16 cellular contexts compared by ENCODE assay signal in the genomic region with DNA sequence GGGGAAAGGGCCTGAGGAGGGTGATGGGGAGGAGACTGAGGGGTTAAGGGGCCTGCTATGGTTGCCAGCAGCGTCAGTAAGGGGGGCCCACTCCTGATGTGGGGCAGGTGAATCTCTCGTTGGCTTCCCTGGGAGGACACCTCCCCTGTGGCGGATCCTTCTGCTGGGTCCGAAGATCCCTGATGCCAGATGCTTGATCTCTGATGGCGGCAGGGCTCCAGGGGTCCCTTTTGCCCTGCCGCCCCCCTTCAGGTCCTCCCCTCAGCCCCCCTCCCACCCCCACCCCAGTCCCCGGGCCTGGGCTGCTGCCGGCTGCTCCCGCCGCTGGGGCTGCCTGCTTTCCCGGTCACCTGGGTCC. TPM values are rescaled to one million over a fixed set of nuclear protein-coding genes. Genes with fewer than 3 reads are reported as not detected.
DNase-seq lines count a peak whose midpoint lies in the region; ATAC-seq lines count a peak whose summit lies in the region.
"Had no signal": no experiment of that assay in that cellular context is flagged by ENCODE, and none has a peak within 500 bp of the region (broad histone marks: within the 10 kb centered on the region; RNA-seq: fewer than 3 reads in every experiment).

No MANE protein-coding gene starts in this region.

- no peak overlapping the region for H3K27ac ChIP-seq in HUES64 (ENCODE audit: low read depth, low read length)
- peak overlapping the region; percentile 54 for H3K27ac ChIP-seq in cingulate gyrus (ENCODE audit: low read depth, low read length)
- no peak overlapping the region for H3K27ac ChIP-seq in iPS-20b (ENCODE audit: low read length)

- H3K27ac Mint-ChIP-seq in stimulated activated effector memory CD8-positive, alpha-beta T cell treated with anti-CD3 and anti-CD28 coated beads, Interleukin-12 subunit alpha, Interleukin-12 subunit beta, amount 100 ng/mL, for 72 hours: no peak overlapping the region
- H3K27ac Mint-ChIP-seq: activated CD4-positive, alpha-beta T cell treated with anti-CD3 and anti-CD28 coated beads for 36 hours; activated naive CD4-positive, alpha-beta T cell treated with anti-CD3 and anti-CD28 coated beads, Interleukin-2, amount 50 U/mL, for 72 hours; nephron had no signal

- no peak for ATAC-seq in stimulated activated effector memory CD8-positive, alpha-beta T cell treated with anti-CD3 and anti-CD28 coated beads, Interleukin-12 subunit alpha, Interleukin-12 subunit beta, amount 100 ng/mL, for 72 hours
- no peak for ATAC-seq in GM21723 (IDR thresholded peaks at IDR 0.05; ENCODE audit: unreplicated experiment)
- no peak for ATAC-seq in HG03378 (IDR thresholded peaks at IDR 0.05; ENCODE audit: unreplicated experiment)
- ATAC-seq: activated CD4-positive, alpha-beta T cell treated with anti-CD3 and anti-CD28 coated beads for 36 hours; Right ventricle myocardium inferior had no signal

- H3K36me3 Mint-ChIP-seq in stimulated activated effector memory CD8-positive, alpha-beta T cell treated with anti-CD3 and anti-CD28 coated beads, Interleukin-12 subunit alpha, Interleukin-12 subunit beta, amount 100 ng/mL, for 72 hours: peaks cover 6% of the 10 kb centered on the region

- no peak for DNase-seq in stimulated activated effector memory CD8-positive, alpha-beta T cell treated with anti-CD3 and anti-CD28 coated beads, Interleukin-12 subunit alpha, Interleukin-12 subunit beta, amount 100 ng/mL, for 72 hours (ENCODE audit: low spot score in 2 of 2)
- DNase-seq in DMS79 (lab: John Stamatoyannopoulos, UW): no peak
- no peak for DNase-seq in NK-92 treated with Interleukin-12 subunit alpha and Interleukin-12 subunit beta, amount 100 ng/mL, for 24 hours (lab: John Stamatoyannopoulos, UW)
- DNase-seq: HCEC 1CT, left cardiac atrium, SW 1271 had no signal

- H3K9me3 ChIP-seq in HUES64 (ENCODE audit: insufficient read depth, low read depth, low read length) (no peaks in the 10 kb centered on the region), iPS-20b (ENCODE audit: insufficient read depth, low read depth, low read length) (no peaks in the 10 kb centered on the region)

- H3K9ac ChIP-seq in HUES64 (ENCODE audit: low read depth, low read length) (no peak overlapping the region), iPS-20b (ENCODE audit: low read depth, low read length) (no peak overlapping the region)

- H3K4me1 Mint-ChIP-seq in stimulated activated effector memory CD8-positive, alpha-beta T cell treated with anti-CD3 and anti-CD28 coated beads, Interleukin-12 subunit alpha, Interleukin-12 subunit beta, amount 100 ng/mL, for 72 hours: peaks cover 34% of the 10 kb centered on the region

- H3K4me1 ChIP-seq in HUES64 (ENCODE audit: insufficient read depth, low read length): peaks cover 6% of the 10 kb centered on the region; the same call in 1 of the 2 replicates
- no peaks in the 10 kb centered on the region; the same call in 1 of the 2 replicates for H3K4me1 ChIP-seq in iPS-20b (ENCODE audit: insufficient read depth, low read length)

- WGBS in HUES64: under 1% methylated on average over 11 of the region's 11 CpGs

- no peaks in the 10 kb centered on the region for H3K9me3 Mint-ChIP-seq in stimulated activated effector memory CD8-positive, alpha-beta T cell treated with anti-CD3 and anti-CD28 coated beads, Interleukin-12 subunit alpha, Interleukin-12 subunit beta, amount 100 ng/mL, for 72 hours
- H3K9me3 Mint-ChIP-seq: activated naive CD4-positive, alpha-beta T cell treated with anti-CD3 and anti-CD28 coated beads, Interleukin-2, amount 50 U/mL, for 72 hours; nephron had no signal

- H3K36me3 ChIP-seq in HUES64 (ENCODE audit: insufficient read depth, low read length): no peaks in the 10 kb centered on the region
- no peaks in the 10 kb centered on the region for H3K36me3 ChIP-seq in iPS-20b (ENCODE audit: insufficient read depth, low read depth, low read length)

- H3K27me3 ChIP-seq in HUES64 (ENCODE audit: insufficient read depth, low read length) (peaks cover 44% of the 10 kb centered on the region), iPS-20b (ENCODE audit: insufficient read depth, low read length) (peaks cover 54% of the 10 kb centered on the region)

- H3K4me3 ChIP-seq in HUES64 (ENCODE audit: low read length) (peak overlapping the region; percentile 51), iPS-20b (ENCODE audit: low read length) (peak overlapping the region; percentile 63)

- peak overlapping the region; percentile 76 for H3K4me3 Mint-ChIP-seq in stimulated activated effector memory CD8-positive, alpha-beta T cell treated with anti-CD3 and anti-CD28 coated beads, Interleukin-12 subunit alpha, Interleukin-12 subunit beta, amount 100 ng/mL, for 72 hours
- H3K4me3 Mint-ChIP-seq: activated CD4-positive, alpha-beta T cell treated with anti-CD3 and anti-CD28 coated beads for 36 hours had no signal

RNA-seq across cellular contexts. Expression of a gene that starts 0.2 kb away (rescaled TPM):
- 0.95 TPM for polyA plus RNA-seq in HUES64 (2013, experiment 1 of 2)
- polyA plus RNA-seq in HUES64 (2013, experiment 2 of 2): 1.8 TPM
- polyA plus RNA-seq: endothelial cell of umbilical vein had no signal

RNA-seq across cellular contexts. Expression of a gene that starts 4.9 kb away (rescaled TPM):
- polyA plus RNA-seq in HUES64 (2013, experiment 1 of 2): not detected
- polyA plus RNA-seq in HUES64 (2013, experiment 2 of 2): not detected
- polyA plus RNA-seq: endothelial cell of umbilical vein had no signal

RNA-seq across cellular contexts. Expression of a gene that starts 46.9 kb away (rescaled TPM):
- 83.7 TPM for polyA plus RNA-seq in HUES64 (2013, experiment 1 of 2)
- polyA plus RNA-seq in HUES64 (2013, experiment 2 of 2): 81.2 TPM
